In genomic region chr4:185773419-185773818, GRCh38 we compare ENCODE assay signal across 13 cellular contexts. TPM values are rescaled to one million over a fixed set of nuclear protein-coding genes. Genes with fewer than 3 reads are reported as not detected.
DNase-seq lines count a peak whose midpoint lies in the region; ATAC-seq and TF ChIP-seq lines count a peak whose summit lies in the region.
"Had no signal": no experiment of that assay in that cellular context is flagged by ENCODE, and none has a peak within 500 bp of the region (broad histone marks: within the 10 kb centered on the region; RNA-seq: fewer than 3 reads in every experiment).

No MANE protein-coding gene starts in this region.

- H3K4me1 ChIP-seq in HUES64 (ENCODE audit: insufficient read depth, low read length), result peaks cover 40% of the 10 kb centered on the region
- peaks cover 17 to 20% of the 10 kb centered on the region in 2 donors for H3K4me1 ChIP-seq in duodenal mucosa (ENCODE audit: control insufficient read depth in 1 of 2, insufficient read depth in 2 of 2, low read length in 2 of 2)
- H3K4me1 ChIP-seq in lower lobe of right lung, result peaks cover 24% of the 10 kb centered on the region
- H3K4me1 ChIP-seq in skeletal muscle satellite cell (ENCODE audit: control insufficient read depth, insufficient read depth, low read length), result peaks cover 44% of the 10 kb centered on the region
- H3K4me1 ChIP-seq in BE2C, result peaks cover 9% of the 10 kb centered on the region

- H3K4me2 ChIP-seq in skeletal muscle satellite cell (ENCODE audit: low read length), result peak overlapping the region; percentile 73

- 0 out of 2 replicates have a peak overlapping the region, but pooled peaks have one; percentile 15 for H3K9ac ChIP-seq in HUES64 (ENCODE audit: low read depth, low read length)
- peak overlapping the region in 1 of 2 donors; percentile 58 for H3K9ac ChIP-seq in duodenal mucosa (ENCODE audit: low read depth in 1 of 2, low read length in 2 of 2)
- no peak overlapping the region for H3K9ac ChIP-seq in skeletal muscle satellite cell (ENCODE audit: low read depth, low read length)

- peak; percentile 83 to 85 for ATAC-seq in lower lobe of right lung
- no peak for ATAC-seq in HG02885 (IDR thresholded peaks at IDR 0.05; ENCODE audit: poor library complexity, unreplicated experiment)

- no peak overlapping the region for H3K27ac ChIP-seq in HUES64 (ENCODE audit: low read depth, low read length)
- H3K27ac ChIP-seq in duodenal mucosa (ENCODE audit: low read depth, low read length), result peak overlapping the region; percentile 31
- peak overlapping the region; percentile 78 for H3K27ac ChIP-seq in lower lobe of right lung

- peak; percentile 67 for DNase-seq in lower lobe of right lung
- no peak for DNase-seq in BE2C
- DNase-seq in activated T-cell treated with anti-CD3 and anti-CD28 coated beads for 4 hours, result no peak
- DNase-seq in HT-29 (ENCODE audit: low spot score), result no peak
- DNase-seq: activated CD4-positive, CD25-positive, alpha-beta regulatory T cell treated with anti-CD3 and anti-CD28 coated beads, Interleukin-2, amount 50 U/mL, for 72 hours; activated effector memory CD4-positive, alpha-beta T cell treated with anti-CD3 and anti-CD28 coated beads, Interleukin-2, amount 50 U/mL, for 16 hours; CD4-positive, CD25-positive, alpha-beta regulatory T cell; effector CD4-positive, alpha-beta T cell; NCI-H187 had no signal

- peak overlapping the region; percentile 47 for H3K4me3 ChIP-seq in HUES64 (ENCODE audit: low read length)
- peak overlapping the region; percentile 53 to 56 for H3K4me3 ChIP-seq in duodenal mucosa (ENCODE audit: low read depth in 1 of 2, low read length in 2 of 2)
- peak overlapping the region; percentile 37 for H3K4me3 ChIP-seq in lower lobe of right lung
- H3K4me3 ChIP-seq in skeletal muscle satellite cell (ENCODE audit: low read length), result no peak overlapping the region
- H3K4me3 ChIP-seq in BE2C (ENCODE audit: low read depth, low read length), result no peak overlapping the region

- 34% methylated on average over 8 of the region's 11 CpGs for WGBS in HUES64

- TF ChIP-seq CTCF in lower lobe of right lung (IDR thresholded peaks at IDR 0.05), result no peak
- no peak for TF ChIP-seq CTCF in BE2C (IDR thresholded peaks at IDR 0.05; ENCODE audit: low read depth, low read length)

- H3K27me3 ChIP-seq in HUES64 (ENCODE audit: insufficient read depth, low read length), result no peaks in the 10 kb centered on the region
- no peaks in the 10 kb centered on the region for H3K27me3 ChIP-seq in duodenal mucosa (ENCODE audit: control insufficient read depth in 1 of 2, insufficient read depth in 2 of 2, low read length in 2 of 2)
- H3K27me3 ChIP-seq in lower lobe of right lung (ENCODE audit: low read depth), result no peaks in the 10 kb centered on the region
- no peaks in the 10 kb centered on the region for H3K27me3 ChIP-seq in skeletal muscle satellite cell (ENCODE audit: control insufficient read depth, insufficient read depth, low read length)
- no peaks in the 10 kb centered on the region for H3K27me3 ChIP-seq in BE2C

- H3K36me3 ChIP-seq in HUES64 (ENCODE audit: insufficient read depth, low read length) (no peaks in the 10 kb centered on the region), duodenal mucosa (ENCODE audit: control insufficient read depth in 1 of 2, insufficient read depth in 2 of 2, low read length in 2 of 2) (no peaks in the 10 kb centered on the region), lower lobe of right lung (no peaks in the 10 kb centered on the region), skeletal muscle satellite cell (ENCODE audit: insufficient read depth, low read length) (no peaks in the 10 kb centered on the region), BE2C (no peaks in the 10 kb centered on the region)

- intact Hi-C loops in lower lobe of right lung (cut with DNase I), result no loop called here

- H3K9me3 ChIP-seq in HUES64 (ENCODE audit: insufficient read depth, low read depth, low read length) (peaks cover 3% of the 10 kb centered on the region; the same call in 1 of the 2 replicates), duodenal mucosa (ENCODE audit: control insufficient read depth in 1 of 2, low read length in 2 of 2) (no peaks in the 10 kb centered on the region), lower lobe of right lung (no peaks in the 10 kb centered on the region), skeletal muscle satellite cell (replicated peaks; ENCODE audit: low read length) (no peaks in the 10 kb centered on the region), BE2C (no peaks in the 10 kb centered on the region)

RNA-seq across cellular contexts. Expression of gene SORBS2, which starts 38.6 kb away (rescaled TPM):
- 27.1 TPM for polyA plus RNA-seq in HUES64 (2013, experiment 1 of 2)
- 32.6 TPM for polyA plus RNA-seq in HUES64 (2013, experiment 2 of 2)
- total RNA-seq in lower lobe of right lung, result 49.3 TPM
- total RNA-seq in skeletal muscle satellite cell (2012; rRNA removed), result 14.4 and 45.9 TPM in 2 replicates
- 13.6 TPM for polyA plus RNA-seq in BE2C (2012; ENCODE audit: insufficient read depth, insufficient read length, low read depth)
- 3.1 and 9.7 TPM in 2 replicates for total RNA-seq in HT-29 (2014; rRNA removed; shearing (Covaris generic))
- polyA plus RNA-seq: CD4-positive, CD25-positive, alpha-beta regulatory T cell had no signal

Comparison
In these comparisons a context has a peak if more than half of its experiments do, and no peak if none do; other contexts are left out.
1. H3K4me3 ChIP-seq: peak in HUES64 (single experiment), duodenal mucosa (2 of 2) and lower lobe of right lung (single experiment); none in skeletal muscle satellite cell (single experiment) and BE2C (single experiment).